In the genomic region with DNA sequence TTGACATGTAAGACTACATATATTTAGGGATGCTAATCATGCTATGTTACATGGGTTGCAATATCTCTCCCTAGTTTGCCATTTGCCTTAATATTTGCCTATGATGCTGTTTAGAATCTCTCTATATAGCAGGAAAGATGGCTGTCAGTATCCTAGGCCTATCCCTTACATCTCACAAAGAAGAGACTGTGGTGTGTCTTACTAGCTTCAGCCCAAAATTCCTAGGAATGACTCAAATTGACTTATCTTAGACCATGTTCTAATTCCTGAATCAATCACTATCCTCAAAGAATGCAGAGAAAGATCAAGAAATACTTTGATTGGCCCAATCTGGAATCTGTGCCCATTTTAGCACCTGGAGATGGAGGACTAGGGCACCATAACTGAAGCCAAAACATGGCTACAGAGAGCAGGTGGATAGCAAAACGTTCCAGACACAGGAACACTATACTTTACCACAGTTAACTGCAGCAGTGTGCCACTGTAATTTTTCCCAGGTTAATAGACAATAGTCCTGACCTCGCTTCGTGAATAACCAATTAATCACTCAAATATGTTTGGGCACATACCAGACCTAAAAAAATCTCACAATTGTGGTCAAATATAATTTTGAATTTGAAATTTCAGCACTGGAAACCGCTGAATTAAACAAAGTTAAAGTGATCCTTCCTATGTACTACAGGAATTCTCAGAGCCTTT, we compare ENCODE assay signal across 15 cellular contexts. TPM values are rescaled to one million over a fixed set of nuclear protein-coding genes. Genes with fewer than 3 reads are reported as not detected.
DNase-seq lines count a peak whose midpoint lies in the region; ATAC-seq and TF ChIP-seq lines count a peak whose summit lies in the region.
"Had no signal": no experiment of that assay in that cellular context is flagged by ENCODE, and none has a peak within 500 bp of the region (broad histone marks: within the 10 kb centered on the region; RNA-seq: fewer than 3 reads in every experiment).

No MANE protein-coding gene starts in this region.

- POLR2A ChIA-PET in HCT116 (lab: Charles Lee), result no interaction called here
- POLR2A ChIA-PET in SK-N-SH (lab: Yijun Ruan, JAX), result no interaction called here

- RAD21 ChIA-PET in HCT116 (lab: Charles Lee; ENCODE audit: low non-redundant PET in 1 of 2, low total read pairs in 2 of 2, uncharacterized antibody in 2 of 2, unreplicated experiment in 2 of 2), result no interaction called here

- peaks cover 0 to 21% of the 10 kb centered on the region in 2 experiments; a peak in 3 of 4 replicates for H3K4me1 ChIP-seq in HCT116 (ENCODE audit: control insufficient read depth in 1 of 2, insufficient read depth in 2 of 2, low read length in 2 of 2)
- H3K4me1 ChIP-seq in SK-N-SH (ENCODE audit: control insufficient read depth in 1 of 2, insufficient read depth in 2 of 2, low read depth in 1 of 2, low read length in 1 of 2), result peaks cover 0 to 27% of the 10 kb centered on the region in 2 experiments; a peak in 2 of 4 replicates
- H3K4me1 ChIP-seq in skeletal muscle satellite cell (ENCODE audit: control insufficient read depth, insufficient read depth, low read length), result peaks cover 57% of the 10 kb centered on the region
- H3K4me1 ChIP-seq: BE2C, Peyer's patch had no signal

- CTCF ChIA-PET in HCT116 (lab: Charles Lee) (no interaction called here), SK-N-SH (lab: Yijun Ruan, JAX) (interaction anchor here (1.2 kb wide), 1 partner anchor 37 kb away, joined by 4 read pairs; no protein-coding TSS in a partner anchor)

- no peaks in the 10 kb centered on the region for H3K27me3 ChIP-seq in HCT116 (ENCODE audit: insufficient read depth, low read length)
- no peaks in the 10 kb centered on the region for H3K27me3 ChIP-seq in SK-N-SH (ENCODE audit: insufficient read depth)
- H3K27me3 ChIP-seq in skeletal muscle satellite cell (ENCODE audit: control insufficient read depth, insufficient read depth, low read length), result no peaks in the 10 kb centered on the region
- H3K27me3 ChIP-seq: BE2C, Peyer's patch had no signal

- no peak for TF ChIP-seq POLR2A in HCT116 (IDR thresholded peaks at IDR 0.05; ENCODE audit: borderline replicate concordance, extremely low read depth, insufficient read depth, insufficient read length)

- H3K79me2 ChIP-seq in HCT116 (ENCODE audit: insufficient read depth, low read length) (no peaks in the 10 kb centered on the region), SK-N-SH (ENCODE audit: insufficient read depth) (no peaks in the 10 kb centered on the region)

- no peak; a peak in 1 of 4 replicates for TF ChIP-seq EP300 in SK-N-SH (IDR thresholded peaks at IDR 0.05; ENCODE audit: borderline replicate concordance in 1 of 2, low read depth in 1 of 2, low read length in 1 of 2)

- ATAC-seq in HCT116, result no peak
- ATAC-seq in left ventricle myocardium superior, result no peak
- ATAC-seq: K562 had no signal

- intact Hi-C loops in HCT116 (cut with micrococcal nuclease) (no loop called here), left ventricle myocardium superior (cut with micrococcal nuclease) (no loop called here)

- 56% methylated on average over 4 of the region's 4 CpGs for WGBS in SK-N-SH (ENCODE audit: low lambda C conversion rate)

- H4K20me1 ChIP-seq in HCT116 (ENCODE audit: insufficient read depth) (no peaks in the 10 kb centered on the region), SK-N-SH (ENCODE audit: insufficient read depth) (no peaks in the 10 kb centered on the region)

- BruUV-seq in HCT116 (replicated peaks; lab: Mats Ljungman, UMichigan), result no TSS peak

- peaks cover 20% of the 10 kb centered on the region for H3F3A ChIP-seq in SK-N-SH (replicated peaks; ENCODE audit: insufficient read depth)

- H3K9me2 ChIP-seq in HCT116 (ENCODE audit: insufficient read depth) (no peaks in the 10 kb centered on the region), SK-N-SH (no peaks in the 10 kb centered on the region)

- no peak for TF ChIP-seq RAD21 in HCT116 (IDR thresholded peaks at IDR 0.05; ENCODE audit: low read depth)
- no peak for TF ChIP-seq RAD21 in SK-N-SH (IDR thresholded peaks at IDR 0.05; ENCODE audit: low read length)

- H3K4me2 ChIP-seq in HCT116 (ENCODE audit: low read length), result peak overlapping the region; percentile 36; the same call in 1 of the 2 replicates
- H3K4me2 ChIP-seq in SK-N-SH, result 0 out of 2 replicates have a peak overlapping the region, but pooled peaks have one; percentile 37
- peak overlapping the region; percentile 37 for H3K4me2 ChIP-seq in skeletal muscle satellite cell (ENCODE audit: low read length)

- no peaks in the 10 kb centered on the region; a peak in 1 of 4 replicates for H3K9me3 ChIP-seq in HCT116 (ENCODE audit: control insufficient read depth in 1 of 2, insufficient read depth in 1 of 2, low read depth in 1 of 2, low read length in 2 of 2)
- no peaks in the 10 kb centered on the region for H3K9me3 ChIP-seq in SK-N-SH
- H3K9me3 ChIP-seq in skeletal muscle satellite cell (replicated peaks; ENCODE audit: low read length), result no peaks in the 10 kb centered on the region
- H3K9me3 ChIP-seq: BE2C, Peyer's patch had no signal

- DNase-seq in HCT116 (ENCODE audit: low read depth, low spot score), result no peak
- no peak for DNase-seq in SK-N-SH
- DNase-seq in foreskin fibroblast, result peak; percentile 12 to 27
- no peak for DNase-seq in NCI-H1417 (lab: John Stamatoyannopoulos, UW)
- no peak for DNase-seq in NCI-H187 (lab: John Stamatoyannopoulos, UW)
- no peak for DNase-seq in left ventricle myocardium superior
- DNase-seq: BE2C; CD4-positive, alpha-beta T cell; NCI-H1436 treated with DMSO at 0.1 percent for 48 hours; NCI-H2081 treated with DMSO at 0.1 percent for 48 hours; NCI-H524 treated with DMSO at 0.1 percent for 48 hours; Peyer's patch; SHP77 had no signal

- H3K36me3 ChIP-seq in HCT116 (ENCODE audit: control insufficient read depth in 1 of 2, insufficient read depth in 2 of 2, low read length in 2 of 2) (no peaks in the 10 kb centered on the region), SK-N-SH (replicated peaks in 1 of 2; ENCODE audit: control insufficient read depth in 1 of 2, insufficient read depth in 2 of 2, low read length in 1 of 2) (no peaks in the 10 kb centered on the region), skeletal muscle satellite cell (ENCODE audit: insufficient read depth, low read length) (no peaks in the 10 kb centered on the region)
- H3K36me3 ChIP-seq: BE2C, Peyer's patch had no signal

- H2AFZ ChIP-seq in HCT116 (ENCODE audit: low read depth, low read length, poor library complexity, severe bottlenecking) (no peak overlapping the region), SK-N-SH (ENCODE audit: low read depth) (no peak overlapping the region)

- no peak for TF ChIP-seq CTCF in HCT116 (IDR thresholded peaks at IDR 0.05 in 2 of 3, conservative IDR thresholded peaks at IDR 0.05 in 1 of 3; ENCODE audit: borderline replicate concordance in 1 of 3, insufficient read depth in 1 of 3, low read depth in 2 of 3, low read length in 2 of 3)
- no peak for TF ChIP-seq CTCF in SK-N-SH (IDR thresholded peaks at IDR 0.05)
- no peak for TF ChIP-seq CTCF in foreskin fibroblast (IDR thresholded peaks at IDR 0.05; ENCODE audit: low read depth, low read length)

- H3K4me3 ChIP-seq in HCT116 (replicated peaks in 1 of 2; ENCODE audit: low read depth in 1 of 2, low read length in 2 of 2) (no peak overlapping the region), SK-N-SH (ENCODE audit: low read depth in 2 of 2, low read length in 1 of 2) (no peak overlapping the region), foreskin fibroblast (ENCODE audit: low read depth in 1 of 2, low read length in 2 of 2) (no peak overlapping the region), skeletal muscle satellite cell (ENCODE audit: low read length) (no peak overlapping the region)
- H3K4me3 ChIP-seq: K562, Peyer's patch had no signal

- H3K27ac ChIP-seq in HCT116 (ENCODE audit: low read depth, low read length) (no peak overlapping the region), SK-N-SH (ENCODE audit: low read depth in 2 of 2, low read length in 1 of 2) (peak overlapping the region; percentile 22 to 79; a peak in 3 of 4 replicates)
- H3K27ac ChIP-seq: Peyer's patch had no signal

- H3K9ac ChIP-seq in HCT116 (ENCODE audit: low read length) (no peak overlapping the region), SK-N-SH (peak overlapping the region; percentile 52), skeletal muscle satellite cell (ENCODE audit: low read depth, low read length) (peak overlapping the region; percentile 14)

TF ChIP-seq in SK-N-SH, 30 proteins besides CTCF, POLR2A, EP300 and RAD21:
- TF ChIP-seq, protein P1, sequence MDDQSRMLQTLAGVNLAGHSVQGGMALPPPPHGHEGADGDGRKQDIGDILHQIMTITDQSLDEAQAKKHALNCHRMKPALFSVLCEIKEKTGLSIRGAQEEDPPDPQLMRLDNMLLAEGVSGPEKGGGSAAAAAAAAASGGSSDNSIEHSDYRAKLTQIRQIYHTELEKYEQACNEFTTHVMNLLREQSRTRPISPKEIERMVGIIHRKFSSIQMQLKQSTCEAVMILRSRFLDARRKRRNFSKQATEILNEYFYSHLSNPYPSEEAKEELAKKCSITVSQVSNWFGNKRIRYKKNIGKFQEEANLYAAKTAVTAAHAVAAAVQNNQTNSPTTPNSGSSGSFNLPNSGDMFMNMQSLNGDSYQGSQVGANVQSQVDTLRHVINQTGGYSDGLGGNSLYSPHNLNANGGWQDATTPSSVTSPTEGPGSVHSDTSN (IDR thresholded peaks at IDR 0.05), result 0 out of 2 replicates have a peak, but pooled peaks have one; percentile 7
- TF ChIP-seq MEF2A (IDR thresholded peaks at IDR 0.05; ENCODE audit: borderline replicate concordance, low read depth) (0 out of 2 replicates have a peak, but pooled peaks have one; percentile 17), NRF1 (IDR thresholded peaks at IDR 0.05; ENCODE audit: low read depth, low read length) (no peak)

RNA-seq across cellular contexts. Expression of a gene that starts 32.7 kb away (rescaled TPM):
- total RNA-seq in HCT116 (2021; ENCODE audit: unreplicated experiment), result 0.39 TPM
- polyA plus RNA-seq in HCT116 (2012), result 0.88 and 0.92 TPM in 2 replicates
- 75.6 and 141 TPM in 2 replicates for polyA plus RNA-seq in SK-N-SH (2012; rRNA removed)
- polyA plus RNA-seq in SK-N-SH (2012; cell fraction: cytosol; rRNA removed), result 90.9 and 104 TPM in 2 replicates
- polyA plus RNA-seq in SK-N-SH (2012; cell fraction: nucleus; rRNA removed), result 70.1 and 139 TPM in 2 replicates
- 128 and 135 TPM in 2 replicates for total RNA-seq in skeletal muscle satellite cell (2012; rRNA removed)
- total RNA-seq in left ventricle myocardium superior, result 8.8 TPM

RNA-seq across cellular contexts. Expression of a gene that starts 57.0 kb away (rescaled TPM):
- total RNA-seq in HCT116 (2021; ENCODE audit: unreplicated experiment) (0.44 TPM), left ventricle myocardium superior (1.3 TPM)
- 0.21 and 0.79 TPM in 2 replicates for polyA plus RNA-seq in HCT116 (2012)
- 0.13 and 0.24 TPM in 2 replicates for polyA plus RNA-seq in SK-N-SH (2012; rRNA removed)
- polyA plus RNA-seq in SK-N-SH (2012; cell fraction: cytosol; rRNA removed), result 0.24 and 0.35 TPM in 2 replicates
- 0.08 and 0.12 TPM in 2 replicates for polyA plus RNA-seq in SK-N-SH (2012; cell fraction: nucleus; rRNA removed)
- 0.22 and 0.25 TPM in 2 replicates for total RNA-seq in skeletal muscle satellite cell (2012; rRNA removed)
- total RNA-seq: K562 had no signal
- polyA plus RNA-seq: K562 had no signal

Comparison
In these comparisons a context has a peak if more than half of its experiments do, and no peak if none do; other contexts are left out.
1. DNase-seq: peak in foreskin fibroblast (2 of 2); none in HCT116 (single experiment), SK-N-SH (single experiment), NCI-H1417 (0 of 3), NCI-H187 (0 of 2) and left ventricle myocardium superior (single experiment).
2. Peak in every context shown above with its lines, with median percentiles within 50 percentile points of each other: H3K4me2 ChIP-seq.